9 cellular contexts compared by ENCODE assay signal in genomic region chr6:108945686-108946158, GRCh38.
DNase-seq lines count a peak whose midpoint lies in the region; ATAC-seq and TF ChIP-seq lines count a peak whose summit lies in the region.
"Had no signal": no experiment of that assay in that cellular context is flagged by ENCODE, and none has a peak within 500 bp of the region (broad histone marks: within the 10 kb centered on the region; RNA-seq: fewer than 3 reads in every experiment).

No MANE protein-coding gene starts in this region.

- H3K9me3 Mint-ChIP-seq in Caco-2 (ENCODE audit: unreplicated experiment), result no peaks in the 10 kb centered on the region

- no peak overlapping the region for H2BK15ac ChIP-seq in mesendoderm (replicated peaks; ENCODE audit: low read depth)

- no peak overlapping the region for H3K18ac ChIP-seq in mesendoderm (ENCODE audit: low read length)

- H3K9ac ChIP-seq in GM23248, result peak overlapping the region; percentile 94
- peak overlapping the region; percentile 77 for H3K9ac ChIP-seq in smooth muscle cell (ENCODE audit: low read depth)
- H3K9ac ChIP-seq in mesendoderm (ENCODE audit: low read length), result no peak overlapping the region

- H2BK5ac ChIP-seq in mesendoderm (ENCODE audit: low read length), result no peak overlapping the region

- CTCF ChIA-PET in Caco-2 (lab: Charles Lee), result no interaction called here

- H2BK120ac ChIP-seq in mesendoderm (ENCODE audit: low read depth, low read length), result no peak overlapping the region

- no peak overlapping the region for H3K23ac ChIP-seq in mesendoderm (ENCODE audit: low read length)

- H3K4me3 Mint-ChIP-seq in Caco-2 (ENCODE audit: unreplicated experiment), result no peak overlapping the region

- in situ Hi-C loops in GM23248 (cut with MboI), result no loop called here

- H3K56ac ChIP-seq in mesendoderm (ENCODE audit: low read length), result no peak overlapping the region

- peak; percentile 75 for ATAC-seq in left lobe of liver
- ATAC-seq in HG03378 (IDR thresholded peaks at IDR 0.05; ENCODE audit: unreplicated experiment), result no peak

- H3K79me2 ChIP-seq in GM23248 (ENCODE audit: insufficient read depth) (no peaks in the 10 kb centered on the region), smooth muscle cell (ENCODE audit: low read depth) (no peaks in the 10 kb centered on the region), mesendoderm (ENCODE audit: control insufficient read depth, insufficient read depth, low read length) (no peaks in the 10 kb centered on the region)

- no peaks in the 10 kb centered on the region for H3K9me2 ChIP-seq in GM23248 (ENCODE audit: insufficient read depth)

- no peak overlapping the region for H4K8ac ChIP-seq in mesendoderm (ENCODE audit: low read depth, low read length)

- intact Hi-C loops in Caco-2 (cut with micrococcal nuclease; ENCODE audit: unreplicated experiment), result no loop called here

- H3K79me1 ChIP-seq in mesendoderm (ENCODE audit: low read length), result no peaks in the 10 kb centered on the region

- H3K4me1 Mint-ChIP-seq in Caco-2 (ENCODE audit: low read depth, unreplicated experiment), result peaks cover 7% of the 10 kb centered on the region

- H3K27me3 Mint-ChIP-seq in Caco-2 (ENCODE audit: insufficient read depth, unreplicated experiment), result no peaks in the 10 kb centered on the region

- H4K20me1 ChIP-seq in GM23248 (ENCODE audit: insufficient read depth), result no peaks in the 10 kb centered on the region
- no peaks in the 10 kb centered on the region for H4K20me1 ChIP-seq in smooth muscle cell (ENCODE audit: low read depth)

- H2AK5ac ChIP-seq in mesendoderm (ENCODE audit: low read length), result no peak overlapping the region

- H3K4me3 ChIP-seq in GM23248 (peak overlapping the region; percentile 68), smooth muscle cell (no peak overlapping the region), Caco-2 (ENCODE audit: low read depth, low read length) (no peak overlapping the region), mesendoderm (ENCODE audit: low read length) (no peak overlapping the region)

- H3K4me1 ChIP-seq in GM23248 (ENCODE audit: insufficient read depth) (peaks cover 42% of the 10 kb centered on the region), smooth muscle cell (ENCODE audit: low read depth) (peaks cover 15% of the 10 kb centered on the region), Caco-2 (peaks cover 17% of the 10 kb centered on the region), mesendoderm (ENCODE audit: control insufficient read depth, low read depth, low read length) (no peaks in the 10 kb centered on the region)

- H3K9me3 ChIP-seq in GM23248 (ENCODE audit: low read depth) (no peaks in the 10 kb centered on the region), smooth muscle cell (replicated peaks; ENCODE audit: low read depth) (no peaks in the 10 kb centered on the region), Caco-2 (no peaks in the 10 kb centered on the region)

- no peak overlapping the region for H3K27ac Mint-ChIP-seq in Caco-2 (ENCODE audit: unreplicated experiment)

- H3F3A ChIP-seq in GM23248 (ENCODE audit: insufficient read depth) (peaks cover 35% of the 10 kb centered on the region), smooth muscle cell (ENCODE audit: low read depth) (peaks cover 17% of the 10 kb centered on the region)

- POLR2A ChIA-PET in Caco-2 (lab: Charles Lee), result no interaction called here

- H2AFZ ChIP-seq in GM23248, result peak overlapping the region; percentile 72
- H2AFZ ChIP-seq in smooth muscle cell (ENCODE audit: low read depth), result peak overlapping the region; percentile 23

- no peaks in the 10 kb centered on the region for H3K27me3 ChIP-seq in GM23248 (replicated peaks; ENCODE audit: insufficient read depth)
- no peaks in the 10 kb centered on the region for H3K27me3 ChIP-seq in smooth muscle cell (ENCODE audit: low read depth)
- no peaks in the 10 kb centered on the region for H3K27me3 ChIP-seq in Caco-2 (replicated peaks; ENCODE audit: control insufficient read depth, insufficient read depth, low read length)
- no peaks in the 10 kb centered on the region for H3K27me3 ChIP-seq in mesendoderm (ENCODE audit: insufficient read depth, low read length, poor library complexity)

- DNase-seq in GM23248 (peak; percentile 83), left lobe of liver (ENCODE audit: low spot score) (peak; percentile 82), smooth muscle cell (lab: John Stamatoyannopoulos, UW; ENCODE audit: unreplicated experiment) (no peak), Caco-2 (no peak), mesendoderm (no peak), cortex of kidney (lab: John Stamatoyannopoulos, UW) (no peak)
- DNase-seq: T-helper 9 cell had no signal

- H3K36me3 ChIP-seq in GM23248 (ENCODE audit: low read depth) (no peaks in the 10 kb centered on the region), smooth muscle cell (ENCODE audit: low read depth) (no peaks in the 10 kb centered on the region), Caco-2 (ENCODE audit: control insufficient read depth, insufficient read depth, low read length) (no peaks in the 10 kb centered on the region), mesendoderm (ENCODE audit: control insufficient read depth, insufficient read depth, low read length) (no peaks in the 10 kb centered on the region)

- H3K4ac ChIP-seq in mesendoderm (ENCODE audit: low read depth, low read length), result no peak overlapping the region

- no TSS peak for BruUV-seq in Caco-2 (replicated peaks; lab: Mats Ljungman, UMichigan)

- H3K4me2 ChIP-seq in GM23248 (ENCODE audit: unreplicated experiment) (peak overlapping the region; percentile 91), smooth muscle cell (peak overlapping the region; percentile 81), mesendoderm (ENCODE audit: low read length) (no peak overlapping the region)

- no peak overlapping the region for H4K5ac ChIP-seq in mesendoderm (ENCODE audit: low read length)

- no peak for TF ChIP-seq CTCF in smooth muscle cell (IDR thresholded peaks at IDR 0.05; ENCODE audit: borderline replicate concordance, insufficient read depth, poor library complexity, severe bottlenecking)
- no peak for TF ChIP-seq CTCF in Caco-2 (IDR thresholded peaks at IDR 0.05; ENCODE audit: insufficient read depth in 1 of 2, low read depth in 1 of 2, low read length in 1 of 2, severe bottlenecking in 1 of 2, unreplicated experiment in 1 of 2)

- no peaks in the 10 kb centered on the region for H3K36me3 Mint-ChIP-seq in Caco-2 (ENCODE audit: insufficient read depth, unreplicated experiment)

- WGBS in GM23248 (ENCODE audit: low coverage in 1 of 2, low lambda C conversion rate in 2 of 2, missing lambda C conversion rate in 2 of 2), 2 experiments, result 6 to 13% methylated on average over 10 of the region's 10 CpGs
- WGBS in smooth muscle cell (ENCODE audit: low lambda C conversion rate), result 58% methylated on average over 10 of the region's 10 CpGs
- no CpG with 5 or more reads among the region's 10 CpGs for WGBS in mesendoderm (ENCODE audit: extremely low coverage, insufficient coverage, low lambda C conversion rate)

- H3K27ac ChIP-seq in GM23248, result peak overlapping the region; percentile 100
- H3K27ac ChIP-seq in cingulate gyrus (ENCODE audit: low read depth, low read length), result peak overlapping the region; percentile 73
- peak overlapping the region; percentile 95 for H3K27ac ChIP-seq in smooth muscle cell (ENCODE audit: low read depth)
- H3K27ac ChIP-seq in mesendoderm (ENCODE audit: low read depth, low read length), result no peak overlapping the region

Comparison
In these comparisons a context has a peak if more than half of its experiments do, and no peak if none do; other contexts are left out.
1. DNase-seq: peak in GM23248 (single experiment) and left lobe of liver (single experiment); none in smooth muscle cell (single experiment), Caco-2 (0 of 2), mesendoderm (single experiment) and cortex of kidney (single experiment).